In the genomic region with DNA sequence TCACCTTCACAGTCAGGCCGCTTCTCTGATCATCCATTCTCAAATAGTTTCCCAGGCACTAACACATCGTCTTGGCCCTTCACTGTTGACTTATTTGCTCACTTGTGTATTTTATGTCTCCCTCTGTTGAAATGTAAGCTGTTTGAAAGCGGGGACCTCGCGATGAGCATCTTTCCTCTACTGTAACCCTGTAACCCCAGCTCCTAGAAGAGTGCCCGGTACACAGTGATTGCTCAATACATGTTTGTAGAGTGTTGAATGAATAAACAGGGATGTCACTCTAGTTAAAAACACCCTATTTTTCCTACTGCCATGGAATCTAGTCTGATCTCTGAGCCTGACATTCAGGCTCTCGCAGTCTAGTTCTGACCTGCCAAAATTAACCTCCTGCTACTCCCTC, we compare ENCODE assay signal across 25 cellular contexts.
"Had no signal": no experiment of that assay in that cellular context is flagged by ENCODE, and none has a peak within 500 bp of the region (broad histone marks: within the 10 kb centered on the region; RNA-seq: fewer than 3 reads in every experiment).

No MANE protein-coding gene starts in this region.

- H3K27me3 Mint-ChIP-seq: naive B cell; natural killer cell treated with Interleukin-12 subunit alpha and Interleukin-12 subunit beta and Interleukin-15 and Interleukin-18, amount 100 ng/mL, for 72 hours had no signal

- H3K36me3 ChIP-seq: left lung, neutrophil, thyroid gland, vagina had no signal

- H3K9ac ChIP-seq: parathyroid adenoma had no signal

- H3K9me3 ChIP-seq: left lung, mucosa of descending colon, neutrophil, stomach, thyroid gland, vagina had no signal

- H3K27me3 ChIP-seq: dorsolateral prefrontal cortex, left lung, stomach, thyroid gland, vagina had no signal

- H3K36me3 Mint-ChIP-seq: mesothelial cell of epicardium; naive B cell; natural killer cell treated with Interleukin-12 subunit alpha and Interleukin-12 subunit beta and Interleukin-15 and Interleukin-18, amount 100 ng/mL, for 72 hours had no signal

- H3K9me3 Mint-ChIP-seq: mesothelial cell of epicardium; naive B cell; natural killer cell treated with Interleukin-12 subunit alpha and Interleukin-12 subunit beta and Interleukin-15 and Interleukin-18, amount 100 ng/mL, for 72 hours; neural crest cell had no signal

- H3K4me3 ChIP-seq: dorsolateral prefrontal cortex, left lung, mucosa of descending colon, smooth muscle cell, stomach, thyroid gland, vagina had no signal

- H3K4me1 Mint-ChIP-seq: mesothelial cell of epicardium, neural crest cell had no signal

- H3K79me2 ChIP-seq: parathyroid adenoma had no signal

- H2AFZ ChIP-seq: parathyroid adenoma had no signal

- H3K4me1 ChIP-seq: left lung, vagina had no signal

- ATAC-seq: left lung; mucosa of descending colon; natural killer cell treated with Interleukin-12 subunit alpha and Interleukin-12 subunit beta and Interleukin-15 and Interleukin-18, amount 100 ng/mL, for 72 hours; sciatic nerve had no signal

- H3K4me3 Mint-ChIP-seq: mesothelial cell of epicardium; natural killer cell treated with Interleukin-12 subunit alpha and Interleukin-12 subunit beta and Interleukin-15 and Interleukin-18, amount 100 ng/mL, for 72 hours; neural crest cell had no signal

- H3K27ac Mint-ChIP-seq: mesothelial cell of epicardium; natural killer cell treated with Interleukin-12 subunit alpha and Interleukin-12 subunit beta and Interleukin-15 and Interleukin-18, amount 100 ng/mL, for 72 hours; progenitor cell of endocrine pancreas had no signal

- H3K4me2 ChIP-seq: smooth muscle cell had no signal

- DNase-seq: dorsolateral prefrontal cortex; effector CD4-positive, alpha-beta T cell; left lung; mesenchymal stem cell; mucosa of descending colon; naive B cell; stimulated activated CD4-positive, alpha-beta T cell treated with anti-CD3 and anti-CD28 coated beads, Interleukin-12 subunit alpha, Interleukin-12 subunit beta, amount 100 ng/mL, for 4 hours; stimulated activated CD4-positive, alpha-beta T cell treated with anti-CD3 and anti-CD28 coated beads, Interleukin-1b, Interleukin-23, amount 100 ng/mL, for 48 hours; stimulated activated CD4-positive, alpha-beta T cell treated with anti-CD3 and anti-CD28 coated beads, Interleukin-4, amount 100 ng/mL, for 1 hour; stimulated activated CD8-positive, alpha-beta memory T cell treated with anti-CD3 and anti-CD28 coated beads, Interleukin-4, amount 100 ng/mL, for 48 hours; stimulated activated naive CD4-positive, alpha-beta T cell; stomach; thyroid gland; trophoblast cell had no signal

- H3K27ac ChIP-seq: left lung, neutrophil, parathyroid adenoma, stomach, thyroid gland, vagina had no signal

- FAIRE-seq: frontal cortex, keratinocyte had no signal
